In the genomic region with DNA sequence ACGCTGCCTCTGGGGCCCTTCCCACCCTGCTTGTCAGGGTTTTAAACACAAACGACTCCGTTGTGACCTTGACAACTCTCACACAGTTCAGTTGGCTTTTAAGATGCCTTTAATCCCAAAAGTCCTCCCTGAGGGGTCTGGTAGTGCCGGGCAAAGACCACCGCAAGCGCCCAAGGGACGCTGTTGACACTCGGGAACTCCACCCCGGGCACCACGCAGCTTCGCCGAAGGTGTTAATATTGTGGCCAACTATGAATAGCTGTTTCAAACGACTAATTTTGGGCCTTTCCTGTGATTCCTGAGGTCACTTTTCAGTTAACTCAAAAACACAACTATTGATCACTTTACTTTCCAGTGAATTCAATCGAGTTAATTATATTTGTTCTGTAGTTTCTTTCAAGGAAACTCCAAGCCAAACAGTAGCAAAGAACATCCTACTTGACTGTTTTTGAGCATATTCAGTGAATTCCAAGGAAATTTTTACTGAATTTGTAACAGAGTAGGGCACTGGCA, we compare ENCODE assay signal across 8 cellular contexts. TPM values are rescaled to one million over a fixed set of nuclear protein-coding genes. Genes with fewer than 3 reads are reported as not detected.
DNase-seq lines count a peak whose midpoint lies in the region; ATAC-seq and TF ChIP-seq lines count a peak whose summit lies in the region.

No MANE protein-coding gene starts in this region.

- peaks cover 12% of the 10 kb centered on the region for H3F3A ChIP-seq in DOHH2 (ENCODE audit: control insufficient read depth, insufficient read depth)

- H2BK120ac ChIP-seq in trophoblast cell (ENCODE audit: insufficient read depth, low read length, poor library complexity) = peak overlapping the region; percentile 98

- WGBS in trophoblast cell (ENCODE audit: extremely low coverage, insufficient coverage, insufficient read length) = no CpG with 5 or more reads among the region's 14 CpGs

- peak overlapping the region; percentile 79 for H3K4me3 ChIP-seq in DOHH2 (ENCODE audit: low read length)
- peak overlapping the region; percentile 75 for H3K4me3 ChIP-seq in SK-N-MC
- H3K4me3 ChIP-seq in fibroblast of mammary gland (ENCODE audit: control insufficient read depth, low read depth, low read length) = peak overlapping the region; percentile 44
- peak overlapping the region; percentile 92 for H3K4me3 ChIP-seq in trophoblast cell (ENCODE audit: low read depth, low read length)

- H3K14ac ChIP-seq in trophoblast cell (ENCODE audit: low read length) = peak overlapping the region; percentile 99

- H3K79me2 ChIP-seq in DOHH2 (ENCODE audit: control insufficient read depth, low read length) (peaks cover 36% of the 10 kb centered on the region), trophoblast cell (ENCODE audit: control insufficient read depth, insufficient read depth, low read length, poor library complexity) (peaks cover 20% of the 10 kb centered on the region)

- peak overlapping the region; percentile 96 for H4K12ac ChIP-seq in trophoblast cell (ENCODE audit: low read depth, low read length)

- H3K9me2 ChIP-seq in DOHH2 (replicated peaks; ENCODE audit: control insufficient read depth, low read length) = no peaks in the 10 kb centered on the region

- H3K4ac ChIP-seq in trophoblast cell (ENCODE audit: low read depth, low read length) = peak overlapping the region; percentile 95

- H2BK12ac ChIP-seq in trophoblast cell (ENCODE audit: low read length) = peak overlapping the region; percentile 56

- H3K4me2 ChIP-seq in DOHH2 (ENCODE audit: low read length) (peak overlapping the region; percentile 84), trophoblast cell (ENCODE audit: low read length) (peak overlapping the region; percentile 99)

- ATAC-seq in HG03354 (IDR thresholded peaks at IDR 0.05; ENCODE audit: poor library complexity, severe bottlenecking, unreplicated experiment) = no peak

- peak overlapping the region; percentile 100 for H4K8ac ChIP-seq in trophoblast cell (ENCODE audit: low read depth, low read length)

- H2AK5ac ChIP-seq in trophoblast cell (ENCODE audit: low read length) = peak overlapping the region; percentile 73

- H2BK5ac ChIP-seq in trophoblast cell (ENCODE audit: low read depth, low read length, poor library complexity) = peak overlapping the region; percentile 98

- peak overlapping the region; percentile 53 for H3K23ac ChIP-seq in trophoblast cell (ENCODE audit: low read length)

- H3K9me3 ChIP-seq in DOHH2 (ENCODE audit: control insufficient read depth, insufficient read depth, low read length) = no peaks in the 10 kb centered on the region
- H3K9me3 ChIP-seq in SK-N-MC (ENCODE audit: low read depth, low read length) = no peaks in the 10 kb centered on the region
- H3K9me3 ChIP-seq in trophoblast cell (ENCODE audit: insufficient read depth, low read depth, low read length) = peaks cover 2% of the 10 kb centered on the region

- DNase-seq in SK-N-MC (ENCODE audit: low read depth, low spot score) = no peak
- DNase-seq in fibroblast of mammary gland (ENCODE audit: low read depth) = no peak
- peak in 1 of 2 donors; percentile 15 for DNase-seq in trophoblast cell
- no peak for DNase-seq in NCI-H1930 (lab: John Stamatoyannopoulos, UW)
- no peak for DNase-seq in iPS-NIHi11 (ENCODE audit: low spot score)
- no peak for DNase-seq in HPDE6-E6E7 (ENCODE audit: extremely low spot score)

- H3K4me1 ChIP-seq in DOHH2 (ENCODE audit: control insufficient read depth, low read length) (peaks cover 26% of the 10 kb centered on the region), trophoblast cell (ENCODE audit: control insufficient read depth in 1 of 2, insufficient read depth in 2 of 2, low read length in 2 of 2) (peaks cover 2 to 6% of the 10 kb centered on the region in 2 experiments)

- H4K91ac ChIP-seq in trophoblast cell (ENCODE audit: low read depth, low read length) = peak overlapping the region; percentile 99

- H2AFZ ChIP-seq in trophoblast cell (ENCODE audit: insufficient read depth, low read length, poor library complexity) = peak overlapping the region; percentile 99

- peak overlapping the region; percentile 75 for H3K9ac ChIP-seq in SK-N-MC (ENCODE audit: insufficient read length)
- H3K9ac ChIP-seq in trophoblast cell (ENCODE audit: low read length) = peak overlapping the region; percentile 89

- peaks cover 9% of the 10 kb centered on the region; the same call in 1 of the 2 replicates for H4K20me1 ChIP-seq in DOHH2 (ENCODE audit: control insufficient read depth, insufficient read depth, low read depth, low read length)

- TF ChIP-seq CTCF in DOHH2 (IDR thresholded peaks at IDR 0.05; ENCODE audit: low read depth, low read length, poor library complexity, severe bottlenecking) (no peak), fibroblast of mammary gland (conservative IDR thresholded peaks at IDR 0.05; ENCODE audit: control insufficient read depth, insufficient read depth, low read depth, low read length) (no peak)

- peak overlapping the region; percentile 55 for H3K27ac ChIP-seq in DOHH2 (ENCODE audit: low read depth, low read length)
- H3K27ac ChIP-seq in SK-N-MC = no peak overlapping the region
- H3K27ac ChIP-seq in trophoblast cell (ENCODE audit: low read depth, low read length) = peak overlapping the region; percentile 98

- H3K27me3 ChIP-seq in DOHH2 (ENCODE audit: control insufficient read depth, low read length) = peaks cover 3% of the 10 kb centered on the region; the same call in 1 of the 2 replicates
- H3K27me3 ChIP-seq in trophoblast cell (ENCODE audit: insufficient read depth, low read length) = no peaks in the 10 kb centered on the region

- peak overlapping the region; percentile 100 for H3K18ac ChIP-seq in trophoblast cell (ENCODE audit: low read length)

- H3K36me3 ChIP-seq in DOHH2 (ENCODE audit: control insufficient read depth, low read length) (peaks cover 4% of the 10 kb centered on the region; the same call in 1 of the 2 replicates), SK-N-MC (ENCODE audit: insufficient read depth, low read length) (no peaks in the 10 kb centered on the region), trophoblast cell (ENCODE audit: control insufficient read depth in 1 of 2, insufficient read depth in 2 of 2, low read length in 2 of 2) (peaks cover 0 to 2% of the 10 kb centered on the region in 2 experiments)

- H3K79me1 ChIP-seq in trophoblast cell (ENCODE audit: low read length) = peaks cover 16% of the 10 kb centered on the region

RNA-seq across cellular contexts. Expression of a gene that starts 1.0 kb away (rescaled TPM):
- 58.7 and 59.5 TPM in 2 replicates for polyA plus RNA-seq in trophoblast cell (2013)

RNA-seq across cellular contexts. Expression of a gene that starts 26.1 kb away (rescaled TPM):
- polyA plus RNA-seq in trophoblast cell (2013) = 7.6 and 7.8 TPM in 2 replicates
